Comparison of ENCODE assay signal across 26 cellular contexts in the genomic region with DNA sequence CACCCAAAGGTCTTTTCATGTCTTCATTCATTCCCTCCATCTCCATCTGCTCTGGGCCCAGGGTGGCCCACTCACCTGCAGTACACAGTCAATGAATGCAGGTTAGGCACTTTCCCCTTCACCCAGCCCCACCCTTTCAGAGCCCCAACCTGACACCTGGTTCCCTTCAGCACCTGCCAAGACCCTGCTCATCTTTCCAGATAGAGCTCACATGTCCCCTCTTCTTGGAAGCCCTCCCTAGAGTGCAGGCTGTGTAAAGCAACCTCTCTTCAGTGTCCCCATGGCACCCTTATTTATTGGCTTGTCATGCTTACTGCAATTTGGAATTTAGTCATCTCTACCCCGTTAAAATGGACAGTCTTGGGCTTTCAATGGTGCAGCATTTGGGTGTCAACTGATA.
"Had no signal": no experiment of that assay in that cellular context is flagged by ENCODE, and none has a peak within 500 bp of the region (broad histone marks: within the 10 kb centered on the region; RNA-seq: fewer than 3 reads in every experiment).

No MANE protein-coding gene starts in this region.

- ATAC-seq: natural killer cell; right lobe of liver; stimulated activated naive B cell treated with anti-CD40 and anti-IgM and Interleukin-4, amounts not matched to agents 10 μg/mL and 1 μg/mL and 100 μg/mL, for 72 hours; stimulated activated naive CD8-positive, alpha-beta T cell treated with anti-CD3 and anti-CD28 coated beads, Interleukin-15, Interleukin-2, amounts not matched to agents 100 U/mL and 50 U/mL, for 24 hours; upper lobe of right lung had no signal

- H3K4me1 ChIP-seq: neural progenitor cell, testis had no signal

- H3K79me2 ChIP-seq: hepatocyte, parathyroid adenoma had no signal

- H2AFZ ChIP-seq: hepatocyte, neural progenitor cell, parathyroid adenoma had no signal

- H3K4me3 ChIP-seq: hepatocyte, left ventricle myocardium inferior, lung, neural progenitor cell, psoas muscle, right lobe of liver, skin epidermis, stomach, testis, thyroid gland, transverse colon, upper lobe of right lung had no signal

- H3K9ac ChIP-seq: neural progenitor cell, parathyroid adenoma had no signal

- DNase-seq: islet precursor cell; left ventricle myocardium inferior; mesendoderm; naive B cell; natural killer cell; nephron progenitor cell; occipital lobe; psoas muscle; right lobe of liver; stimulated activated CD4-positive, alpha-beta T cell treated with anti-CD3 and anti-CD28 coated beads, Interleukin-12 subunit alpha, Interleukin-12 subunit beta, amount 100 ng/mL, for 4 hours; stimulated activated CD4-positive, alpha-beta T cell treated with anti-CD3 and anti-CD28 coated beads, Interleukin-15, amount 100 ng/mL, for 24 hours; stimulated activated CD4-positive, alpha-beta T cell treated with anti-CD3 and anti-CD28 coated beads, Interleukin-2, amount 100 ng/mL, for 24 hours; stimulated activated CD4-positive, alpha-beta T cell treated with anti-CD3 and anti-CD28 coated beads, Interleukin-4, amount 100 ng/mL, for 1 hour; stimulated activated naive B cell treated with anti-CD40 and anti-IgM and Interleukin-4, amounts not matched to agents 10 μg/mL and 1 μg/mL and 100 μg/mL, for 72 hours; stimulated activated naive CD8-positive, alpha-beta T cell treated with anti-CD3 and anti-CD28 coated beads, Interleukin-15, Interleukin-2, amounts not matched to agents 100 U/mL and 50 U/mL, for 24 hours; stomach; testis; thyroid gland; transverse colon; upper lobe of right lung had no signal

- H3K4me2 ChIP-seq: hepatocyte, neural progenitor cell had no signal

- H3K27ac ChIP-seq: hepatocyte, left ventricle myocardium inferior, neural progenitor cell, neutrophil, parathyroid adenoma, psoas muscle, right lobe of liver, skin epidermis, stomach, testis, thyroid gland, transverse colon, upper lobe of right lung had no signal

- H3K9me3 ChIP-seq: left ventricle myocardium inferior, neutrophil, psoas muscle, right lobe of liver, stomach, testis, thyroid gland, transverse colon, upper lobe of right lung had no signal

- H3K27me3 ChIP-seq: hepatocyte, neural progenitor cell, neutrophil, right lobe of liver, stomach, testis, thyroid gland, transverse colon, upper lobe of right lung had no signal

- H3K36me3 ChIP-seq: left ventricle myocardium inferior, neural progenitor cell, neutrophil, right lobe of liver, stomach, thyroid gland, transverse colon, upper lobe of right lung had no signal
